ENCODE assay signal across 12 cellular contexts in genomic region chr10:78263521-78263988, GRCh38.
A peak's percentile ranks its signal among the peaks of the same experiment; 100 is the strongest.
DNase-seq lines count a peak whose midpoint lies in the region; FAIRE-seq and TF ChIP-seq lines count a peak whose summit lies in the region.
"Had no signal": no experiment of that assay in that cellular context is flagged by ENCODE, and none has a peak within 500 bp of the region (broad histone marks: within the 10 kb centered on the region; RNA-seq: fewer than 3 reads in every experiment).

No MANE protein-coding gene starts in this region.

- H3K4me2 ChIP-seq in keratinocyte (ENCODE audit: control insufficient read depth, extremely low read depth, insufficient read depth, low read depth, low read length): no peak overlapping the region

- H3K27ac ChIP-seq in keratinocyte (ENCODE audit: control insufficient read depth, insufficient read depth, low read length): no peak overlapping the region

- no peak overlapping the region for H2AFZ ChIP-seq in keratinocyte (ENCODE audit: control insufficient read depth, low read length)

- in situ Hi-C loops in astrocyte of the spinal cord (cut with HindIII; ENCODE audit: low sequenced_read_pairs): no loop called here

- H3K9ac ChIP-seq in keratinocyte (ENCODE audit: control insufficient read depth, extremely low read depth, insufficient read depth, low read length): no peak overlapping the region

- H3K4me1 ChIP-seq in keratinocyte (ENCODE audit: control insufficient read depth, extremely low read depth, insufficient read depth, low read length): no peaks in the 10 kb centered on the region

- H3K9me1 ChIP-seq in keratinocyte (ENCODE audit: control insufficient read depth, extremely low read depth, insufficient read depth, low read length): no peaks in the 10 kb centered on the region

- H3K36me3 ChIP-seq in keratinocyte (ENCODE audit: control insufficient read depth in 2 of 2, extremely low read depth in 1 of 2, insufficient read depth in 2 of 2, low read length in 2 of 2): no peaks in the 10 kb centered on the region

- DNase-seq in GOT3 (lab: John Stamatoyannopoulos, UW) (peak; percentile 69), astrocyte of the spinal cord (ENCODE audit: low read depth, low spot score) (peak; percentile 49), keratinocyte (ENCODE audit: low read depth, low spot score) (peak; percentile 11), superior temporal gyrus (ENCODE audit: extremely low spot score) (peak; percentile 89), NCI-H1417 (lab: John Stamatoyannopoulos, UW) (no peak), NCI-H1930 (lab: John Stamatoyannopoulos, UW) (no peak), NCI-H2171 treated with DMSO at 0.1 percent for 48 hours (lab: John Stamatoyannopoulos, UW) (no peak)
- DNase-seq: activated CD8-positive, alpha-beta memory T cell treated with anti-CD3 and anti-CD28 coated beads, Interleukin-2, amount 10 ng/mL, durations not matched to agents 7 days and 5 days; erythroblast; NCI-H2171; retina had no signal

- H3K4me3 ChIP-seq in astrocyte of the spinal cord (ENCODE audit: low read depth, low read length) (no peak overlapping the region), keratinocyte (ENCODE audit: control insufficient read depth in 2 of 3, extremely low read depth in 1 of 3, insufficient read depth in 2 of 3, low read depth in 1 of 3, low read length in 3 of 3) (no peak overlapping the region)

- H3K79me2 ChIP-seq in keratinocyte (ENCODE audit: control insufficient read depth, insufficient read depth, low read length): no peaks in the 10 kb centered on the region

- H3K9me3 ChIP-seq in keratinocyte (ENCODE audit: control insufficient read depth, low read depth, low read length): no peaks in the 10 kb centered on the region

- no peaks in the 10 kb centered on the region for H4K20me1 ChIP-seq in keratinocyte (ENCODE audit: control insufficient read depth, extremely low read depth, insufficient read depth, low read length)

- dilution Hi-C loops in keratinocyte (cut with MboI; ENCODE audit: extremely low pct_ligation_motif_present, low sequenced_read_pairs): no loop called here

- FAIRE-seq in keratinocyte (lab: Jason Lieb, UNC): no peak
- FAIRE-seq: TTC549 had no signal

- H3K27me3 ChIP-seq in keratinocyte (ENCODE audit: control insufficient read depth, extremely low read depth, insufficient read depth, low read length): no peaks in the 10 kb centered on the region

- TF ChIP-seq CTCF in astrocyte of the spinal cord (IDR thresholded peaks at IDR 0.05; ENCODE audit: low read depth, low read length) (no peak), keratinocyte (optimal IDR thresholded peaks at IDR 0.05 in 1 of 3, IDR thresholded peaks at IDR 0.05 in 1 of 3, conservative IDR thresholded peaks at IDR 0.05 in 1 of 3; ENCODE audit: extremely low read depth in 1 of 3, insufficient read depth in 2 of 3, low read length in 3 of 3) (no peak)

Comparison
In these comparisons a context has a peak if more than half of its experiments do, and no peak if none do; other contexts are left out.
1. DNase-seq: peak in GOT3 (single experiment), astrocyte of the spinal cord (single experiment), keratinocyte (single experiment) and superior temporal gyrus (single experiment); none in NCI-H1417 (0 of 3), NCI-H1930 (0 of 2) and NCI-H2171 treated with DMSO at 0.1 percent for 48 hours (single experiment).